12 cellular contexts compared by ENCODE assay signal in the genomic region with DNA sequence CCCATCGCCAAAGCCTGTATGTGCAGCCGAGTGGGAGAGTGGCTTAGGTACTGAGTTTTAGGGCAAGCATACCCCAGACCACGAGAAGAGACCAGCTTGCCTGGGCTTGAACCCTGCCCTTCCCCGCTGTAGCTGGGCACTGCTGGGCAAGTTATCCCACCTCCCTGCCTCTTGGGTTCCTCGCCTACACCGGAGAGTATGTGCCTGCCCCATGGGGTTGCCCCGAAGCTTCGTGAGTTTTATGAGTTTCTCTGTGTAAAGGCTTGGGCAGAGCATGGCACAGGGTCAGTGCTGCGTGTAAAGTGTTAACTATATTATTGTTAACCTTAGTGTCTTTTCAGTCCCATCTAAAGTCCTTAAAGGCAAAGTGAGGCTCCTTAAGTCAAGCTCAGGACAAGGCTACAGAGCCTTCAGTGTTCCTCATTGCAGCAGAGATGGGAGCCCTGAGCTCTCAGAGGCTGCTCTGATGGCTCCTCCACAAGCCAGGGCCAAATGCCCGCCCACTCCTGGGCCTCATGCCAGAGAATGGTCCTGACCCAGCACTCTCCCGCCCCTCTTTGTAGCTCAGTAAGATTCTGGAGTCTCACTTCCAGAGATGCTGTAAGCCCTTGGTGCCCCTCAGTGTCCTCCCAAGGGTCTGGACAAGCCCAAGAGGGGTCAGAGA. TPM values are rescaled to one million over a fixed set of nuclear protein-coding genes. Genes with fewer than 3 reads are reported as not detected.
DNase-seq lines count a peak whose midpoint lies in the region; TF ChIP-seq lines count a peak whose summit lies in the region.
"Had no signal": no experiment of that assay in that cellular context is flagged by ENCODE, and none has a peak within 500 bp of the region (broad histone marks: within the 10 kb centered on the region; RNA-seq: fewer than 3 reads in every experiment).

No MANE protein-coding gene starts in this region.

- no peak overlapping the region for H3K18ac ChIP-seq in mesendoderm (ENCODE audit: low read length)

- DNase-seq in SHP77 (lab: John Stamatoyannopoulos, UW) (peak; percentile 11 to 25), SHP77 treated with DMSO at 0.1 percent for 48 hours (lab: John Stamatoyannopoulos, UW) (no peak), mesendoderm (no peak), type B pancreatic cell (ENCODE audit: extremely low spot score, unreplicated experiment) (peak; percentile 53), NCI-H524 (lab: John Stamatoyannopoulos, UW) (no peak), SW480 (ENCODE audit: low spot score) (no peak)
- no peak for DNase-seq in stimulated activated CD4-positive, alpha-beta T cell treated with anti-CD3 and anti-CD28 coated beads, Interleukin-1b, Interleukin-23, amount 100 ng/mL, for 48 hours

- no peaks in the 10 kb centered on the region for H3K79me1 ChIP-seq in mesendoderm (ENCODE audit: low read length)

- H3K9me3 Mint-ChIP-seq in type B pancreatic cell: no peaks in the 10 kb centered on the region
- H3K9me3 Mint-ChIP-seq: naive B cell, T-cell had no signal

- H3K79me2 ChIP-seq in mesendoderm (ENCODE audit: control insufficient read depth, insufficient read depth, low read length): no peaks in the 10 kb centered on the region

- H3K4me3 Mint-ChIP-seq in type B pancreatic cell: no peak overlapping the region

- H3K4ac ChIP-seq in mesendoderm (ENCODE audit: low read depth, low read length): no peak overlapping the region

- no CpG with 5 or more reads among the region's 11 CpGs for whole genome bisulfite sequencing in mesendoderm (ENCODE audit: extremely low coverage, insufficient coverage, low lambda C conversion rate)

- H2BK120ac ChIP-seq in mesendoderm (ENCODE audit: low read depth, low read length): no peak overlapping the region

- no peak overlapping the region for H4K5ac ChIP-seq in mesendoderm (ENCODE audit: low read length)

- H3K27ac ChIP-seq in duodenal mucosa (ENCODE audit: low read depth, low read length) (no peak overlapping the region), mesendoderm (ENCODE audit: low read depth, low read length) (no peak overlapping the region)

- H4K8ac ChIP-seq in mesendoderm (ENCODE audit: low read depth, low read length): no peak overlapping the region

- H3K4me1 ChIP-seq in duodenal mucosa (ENCODE audit: control insufficient read depth in 1 of 2, insufficient read depth in 2 of 2, low read length in 2 of 2) (peaks cover 0 to 4% of the 10 kb centered on the region in 2 donors), mesendoderm (ENCODE audit: control insufficient read depth, low read depth, low read length) (no peaks in the 10 kb centered on the region)

- H3K9me3 ChIP-seq in duodenal mucosa (ENCODE audit: control insufficient read depth in 1 of 2, low read length in 2 of 2): no peaks in the 10 kb centered on the region

- H3K36me3 ChIP-seq in duodenal mucosa (ENCODE audit: control insufficient read depth in 1 of 2, insufficient read depth in 2 of 2, low read length in 2 of 2) (no peaks in the 10 kb centered on the region), mesendoderm (ENCODE audit: control insufficient read depth, insufficient read depth, low read length) (no peaks in the 10 kb centered on the region)

- H3K9ac ChIP-seq in duodenal mucosa (ENCODE audit: low read depth in 1 of 2, low read length in 2 of 2): no peak overlapping the region
- H3K9ac ChIP-seq in mesendoderm (ENCODE audit: low read length): peak overlapping the region; percentile 45

- H2BK15ac ChIP-seq in mesendoderm (replicated peaks; ENCODE audit: low read depth): no peak overlapping the region

- H3K4me3 ChIP-seq in duodenal mucosa (ENCODE audit: low read depth in 1 of 2, low read length in 2 of 2) (peak overlapping the region; percentile 36 to 53), mesendoderm (ENCODE audit: low read length) (no peak overlapping the region)

- H3K36me3 Mint-ChIP-seq in type B pancreatic cell: no peaks in the 10 kb centered on the region
- H3K36me3 Mint-ChIP-seq: naive B cell, T-cell had no signal

- peaks cover 88% of the 10 kb centered on the region for H3K27me3 Mint-ChIP-seq in type B pancreatic cell

- H3K27ac Mint-ChIP-seq in type B pancreatic cell: no peak overlapping the region
- H3K27ac Mint-ChIP-seq: naive B cell, T-cell had no signal

- no peaks in the 10 kb centered on the region for H3K4me1 Mint-ChIP-seq in type B pancreatic cell (ENCODE audit: unreplicated experiment)

- H3K56ac ChIP-seq in mesendoderm (ENCODE audit: low read length): peak overlapping the region; percentile 71

- no peak for TF ChIP-seq CTCF in type B pancreatic cell (conservative IDR thresholded peaks at IDR 0.05)

- H2AK5ac ChIP-seq in mesendoderm (ENCODE audit: low read length): no peak overlapping the region

- H3K23ac ChIP-seq in mesendoderm (ENCODE audit: low read length): no peak overlapping the region

- no peak overlapping the region for H2BK5ac ChIP-seq in mesendoderm (ENCODE audit: low read length)

- peak overlapping the region; percentile 68 for H3K4me2 ChIP-seq in mesendoderm (ENCODE audit: low read length)

- H3K27me3 ChIP-seq in duodenal mucosa (ENCODE audit: control insufficient read depth in 1 of 2, insufficient read depth in 2 of 2, low read length in 2 of 2): peaks cover 24 to 31% of the 10 kb centered on the region in 2 donors
- H3K27me3 ChIP-seq in mesendoderm (ENCODE audit: insufficient read depth, low read length, poor library complexity): peaks cover 1% of the 10 kb centered on the region

RNA-seq across cellular contexts. Expression of gene KCNA10, which starts 37.0 kb away (rescaled TPM):
- not detected for polyA plus RNA-seq in mesendoderm (2013, experiment 1 of 2)
- polyA plus RNA-seq in mesendoderm (2013, experiment 2 of 2): not detected
- not detected in 2 replicates for total RNA-seq in type B pancreatic cell (ENCODE audit: low replicate concordance)
- total RNA-seq: IMR-90, T-cell had no signal
- polyA plus RNA-seq: BJ, IMR-90 had no signal

RNA-seq across cellular contexts. Expression of gene KCNA2, which starts 50.2 kb away (rescaled TPM):
- polyA plus RNA-seq in mesendoderm (2013, experiment 1 of 2): 0.22 TPM
- polyA plus RNA-seq in mesendoderm (2013, experiment 2 of 2): 0.18 TPM
- total RNA-seq in type B pancreatic cell (ENCODE audit: low replicate concordance): 0.40 and 1.1 TPM in 2 replicates
- total RNA-seq: IMR-90 had no signal
- polyA plus RNA-seq: BJ, IMR-90 had no signal

Comparison
In these comparisons a context has a peak if more than half of its experiments do, and no peak if none do; other contexts are left out.
1. DNase-seq: peak in SHP77 (2 of 2) and type B pancreatic cell (single experiment); none in SHP77 treated with DMSO at 0.1 percent for 48 hours (single experiment), mesendoderm (single experiment), stimulated activated CD4-positive, alpha-beta T cell treated with anti-CD3 and anti-CD28 coated beads, Interleukin-1b, Interleukin-23, amount 100 ng/mL, for 48 hours (single experiment), NCI-H524 (0 of 2) and SW480 (single experiment).